8 cellular contexts compared by ENCODE assay signal in the genomic region with DNA sequence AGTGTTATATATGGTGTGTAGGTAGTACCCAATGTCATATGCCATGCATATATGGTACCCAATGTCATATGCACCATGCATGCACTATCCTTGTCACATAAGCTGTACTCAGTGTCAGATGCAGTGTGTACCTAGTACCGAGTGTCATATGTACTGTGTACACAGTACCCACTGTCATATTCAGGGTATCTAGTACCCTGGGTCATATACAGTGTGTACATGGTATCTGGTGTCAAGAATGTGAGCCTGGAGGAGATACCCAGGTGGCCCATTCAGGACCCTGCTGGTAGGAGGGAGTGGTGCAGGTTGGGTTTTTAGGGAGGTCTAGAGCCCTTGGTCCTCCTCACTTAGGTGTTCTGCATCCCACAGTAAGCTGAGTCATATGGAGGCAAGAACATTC. TPM values are rescaled to one million over a fixed set of nuclear protein-coding genes. Genes with fewer than 3 reads are reported as not detected.
DNase-seq lines count a peak whose midpoint lies in the region; ATAC-seq and TF ChIP-seq lines count a peak whose summit lies in the region.

No MANE protein-coding gene starts in this region.

- peak overlapping the region; percentile 97; the same call in 1 of the 2 replicates for H3K27ac ChIP-seq in VCaP

- peak overlapping the region; percentile 6 for H3K4me3 ChIP-seq in choroid plexus epithelial cell (ENCODE audit: low read depth, low read length)
- peak overlapping the region; percentile 74 for H3K4me3 ChIP-seq in neuron (ENCODE audit: low read length)

- ATAC-seq in HG02852 (IDR thresholded peaks at IDR 0.05; ENCODE audit: unreplicated experiment) = no peak

- no peaks in the 10 kb centered on the region for H3K27me3 ChIP-seq in neuron (ENCODE audit: insufficient read depth, low read length)

- DNase-seq in NCI-H2227 (lab: John Stamatoyannopoulos, UW; ENCODE audit: unreplicated experiment) = peak; percentile 24
- no peak for DNase-seq in NCI-H2227 treated with DMSO at 0.1 percent for 48 hours (lab: John Stamatoyannopoulos, UW)
- DNase-seq in HT-29 (ENCODE audit: low spot score) = peak; percentile 54
- DNase-seq in choroid plexus epithelial cell (ENCODE audit: low read depth) = peak; percentile 27
- no peak for DNase-seq in GF-D8 (lab: John Stamatoyannopoulos, UW)

- no peak overlapping the region for H2AFZ ChIP-seq in neuron (ENCODE audit: low read depth, low read length)

- H3K9me3 ChIP-seq in neuron (ENCODE audit: low read length) = no peaks in the 10 kb centered on the region

- TF ChIP-seq CTCF in VCaP (conservative IDR thresholded peaks at IDR 0.05) (peak; percentile 57), choroid plexus epithelial cell (conservative IDR thresholded peaks at IDR 0.05; ENCODE audit: low read depth, low read length) (peak; percentile 55)

- H3K36me3 ChIP-seq in neuron (ENCODE audit: insufficient read depth, low read length) = no peaks in the 10 kb centered on the region

- peaks cover 23% of the 10 kb centered on the region for H3K4me1 ChIP-seq in neuron (ENCODE audit: insufficient read depth, low read length)

RNA-seq across cellular contexts. Expression of gene ZMYND11, which starts 1.8 kb away (rescaled TPM):
- total RNA-seq in HT-29 (2014; rRNA removed; shearing (Covaris generic)) = 20.9 and 24.2 TPM in 2 replicates

Comparison
In these comparisons a context has a peak if more than half of its experiments do, and no peak if none do; other contexts are left out.
1. DNase-seq: peak in NCI-H2227 (single experiment), HT-29 (single experiment) and choroid plexus epithelial cell (single experiment); none in NCI-H2227 treated with DMSO at 0.1 percent for 48 hours (single experiment) and GF-D8 (single experiment).